ENCODE assay signal across 34 cellular contexts in genomic region chr9:124174385-124174784, GRCh38.
A peak's percentile ranks its signal among the peaks of the same experiment; 100 is the strongest.
DNase-seq lines count a peak whose midpoint lies in the region; ATAC-seq and TF ChIP-seq lines count a peak whose summit lies in the region.
"Had no signal": no experiment of that assay in that cellular context is flagged by ENCODE, and none has a peak within 500 bp of the region (broad histone marks: within the 10 kb centered on the region; RNA-seq: fewer than 3 reads in every experiment).

No MANE protein-coding gene starts in this region.

- H4K20me1 ChIP-seq in OCI-LY7 (ENCODE audit: insufficient read depth, low read length) = no peaks in the 10 kb centered on the region

- peak overlapping the region; percentile 43 for H3K4me2 ChIP-seq in OCI-LY7 (ENCODE audit: low read length)
- H3K4me2 ChIP-seq: SK-N-SH had no signal

- no peak overlapping the region for H3K27ac ChIP-seq in OCI-LY7 (ENCODE audit: low read depth, low read length, poor library complexity, severe bottlenecking)
- H3K27ac ChIP-seq: breast epithelium, esophagus squamous epithelium, foreskin keratinocyte, neutrophil, prostate gland, right lobe of liver, stomach, vagina had no signal

- H3K36me3 Mint-ChIP-seq in activated CD4-positive, alpha-beta T cell treated with anti-CD3 and anti-CD28 coated beads, Interleukin-2, amount 10 ng/mL, durations not matched to agents 24 days and 14 days (ENCODE audit: low read depth) = peaks cover 2% of the 10 kb centered on the region
- H3K36me3 Mint-ChIP-seq in IgD-negative memory B cell = no peaks in the 10 kb centered on the region
- H3K36me3 Mint-ChIP-seq in stimulated activated memory B cell treated with anti-CD40 and anti-IgM and Interleukin-4, amounts not matched to agents 10 μg/mL and 1 μg/mL and 100 μg/mL, for 72 hours = peaks cover 6% of the 10 kb centered on the region

- no peak for ATAC-seq in stimulated activated memory B cell treated with anti-CD40 and anti-IgM and Interleukin-4, amounts not matched to agents 10 μg/mL and 1 μg/mL and 100 μg/mL, for 72 hours
- no peak for ATAC-seq in GM18502 (IDR thresholded peaks at IDR 0.05; ENCODE audit: poor library complexity, unreplicated experiment)
- ATAC-seq: foreskin keratinocyte; naive thymus-derived CD4-positive, alpha-beta T cell; right lobe of liver had no signal

- DNase-seq in activated CD4-positive, alpha-beta T cell treated with anti-CD3 and anti-CD28 coated beads, Interleukin-2, amount 10 ng/mL, durations not matched to agents 24 days and 14 days = peak; percentile 8
- no peak for DNase-seq in activated CD4-positive, alpha-beta T cell treated with anti-CD3 and anti-CD28 coated beads, Interleukin-2, amount 50 U/mL, for 48 hours
- DNase-seq in OCI-LY7 (ENCODE audit: low spot score) (no peak), DMS79 (lab: John Stamatoyannopoulos, UW) (no peak), mesenteric fat pad (ENCODE audit: low spot score) (no peak)
- DNase-seq: activated CD4-positive, alpha-beta T cell treated with anti-CD3 and anti-CD28 coated beads for 1 hour; activated T-cell treated with anti-CD3 and anti-CD28 coated beads for 4 hours; anterior cingulate cortex; CD8-positive, alpha-beta memory T cell; DMS153; esophagus squamous epithelium; foreskin keratinocyte; head of caudate nucleus; islet precursor cell; midbrain; naive thymus-derived CD4-positive, alpha-beta T cell; NCI-H1417; NCI-H345; NCI-H69; OCI-M1; right lobe of liver; SK-N-SH; stimulated activated CD8-positive, alpha-beta memory T cell treated with anti-CD3 and anti-CD28 coated beads, Interleukin-4, amount 100 ng/mL, for 48 hours; stomach; T-helper 2 cell had no signal

- no peaks in the 10 kb centered on the region for H3K9me2 ChIP-seq in OCI-LY7 (ENCODE audit: insufficient read depth, low read length)
- H3K9me2 ChIP-seq: SK-N-SH had no signal

- BruUV-seq in OCI-LY7 (replicated peaks; lab: Mats Ljungman, UMichigan) = no TSS peak

- POLR2A ChIA-PET in OCI-LY7 (lab: Charles Lee) = interaction anchor here (0.8 to 1.0 kb wide), 3 partner anchors 9 to 25 kb away, joined by 3 to 4 read pairs (median 4); no protein-coding TSS in a partner anchor

- no peak overlapping the region for H3K4me3 Mint-ChIP-seq in activated CD4-positive, alpha-beta T cell treated with anti-CD3 and anti-CD28 coated beads, Interleukin-2, amount 10 ng/mL, durations not matched to agents 24 days and 14 days
- peak overlapping the region; percentile 37 to 95 (median 68) for H3K4me3 Mint-ChIP-seq in IgD-negative memory B cell
- no peak overlapping the region for H3K4me3 Mint-ChIP-seq in stimulated activated memory B cell treated with anti-CD40 and anti-IgM and Interleukin-4, amounts not matched to agents 10 μg/mL and 1 μg/mL and 100 μg/mL, for 72 hours
- H3K4me3 Mint-ChIP-seq: activated naive CD4-positive, alpha-beta T cell treated with anti-CD3 and anti-CD28 coated beads, Interleukin-2, amount 50 U/mL, for 24 hours; CD8-positive, alpha-beta memory T cell; naive thymus-derived CD4-positive, alpha-beta T cell had no signal

- peaks cover 22% of the 10 kb centered on the region for H3K4me1 Mint-ChIP-seq in activated CD4-positive, alpha-beta T cell treated with anti-CD3 and anti-CD28 coated beads, Interleukin-2, amount 10 ng/mL, durations not matched to agents 24 days and 14 days
- peaks cover 29 to 37% (median 35%) of the 10 kb centered on the region in 3 donors for H3K4me1 Mint-ChIP-seq in IgD-negative memory B cell
- peaks cover 17% of the 10 kb centered on the region for H3K4me1 Mint-ChIP-seq in stimulated activated memory B cell treated with anti-CD40 and anti-IgM and Interleukin-4, amounts not matched to agents 10 μg/mL and 1 μg/mL and 100 μg/mL, for 72 hours

- CTCF ChIA-PET in OCI-LY7 (lab: Charles Lee; ENCODE audit: unreplicated experiment) = no interaction called here

- peaks cover 11% of the 10 kb centered on the region for H3K27me3 Mint-ChIP-seq in activated CD4-positive, alpha-beta T cell treated with anti-CD3 and anti-CD28 coated beads, Interleukin-2, amount 10 ng/mL, durations not matched to agents 24 days and 14 days
- H3K27me3 Mint-ChIP-seq in IgD-negative memory B cell = no peaks in the 10 kb centered on the region
- H3K27me3 Mint-ChIP-seq in stimulated activated memory B cell treated with anti-CD40 and anti-IgM and Interleukin-4, amounts not matched to agents 10 μg/mL and 1 μg/mL and 100 μg/mL, for 72 hours = no peaks in the 10 kb centered on the region

- intact Hi-C loops in activated CD4-positive, alpha-beta T cell treated with anti-CD3 and anti-CD28 coated beads, Interleukin-2, amount 10 ng/mL, durations not matched to agents 24 days and 14 days (cut with micrococcal nuclease) = no loop called here
- intact Hi-C loops in OCI-LY7 (cut with micrococcal nuclease; ENCODE audit: unreplicated experiment) = no loop called here

- peaks cover 9% of the 10 kb centered on the region; the same call in 1 of the 2 replicates for H3K9me3 ChIP-seq in OCI-LY7 (ENCODE audit: low read length)
- H3K9me3 ChIP-seq: esophagus squamous epithelium, neutrophil, prostate gland, right lobe of liver, vagina had no signal

- H3K4me3 ChIP-seq in OCI-LY7 (ENCODE audit: low read depth, low read length, poor library complexity, severe bottlenecking) = no peak overlapping the region
- H3K4me3 ChIP-seq: breast epithelium, esophagus squamous epithelium, prostate gland, right lobe of liver, stomach, vagina had no signal

- no peaks in the 10 kb centered on the region for H3K79me2 ChIP-seq in OCI-LY7 (ENCODE audit: insufficient read depth, low read depth, low read length)

- H3K36me3 ChIP-seq in OCI-LY7 (ENCODE audit: insufficient read depth, low read length) = no peaks in the 10 kb centered on the region
- H3K36me3 ChIP-seq: breast epithelium, esophagus squamous epithelium, neutrophil, prostate gland, right lobe of liver, stomach, vagina had no signal

- TF ChIP-seq CTCF in OCI-LY7 (conservative IDR thresholded peaks at IDR 0.05; ENCODE audit: low read length) = no peak

- peak overlapping the region; percentile 65; the same call in 1 of the 2 replicates for H2AFZ ChIP-seq in OCI-LY7 (ENCODE audit: low read length)

- H3K4me1 ChIP-seq in OCI-LY7 (ENCODE audit: insufficient read depth, low read length, poor library complexity, severe bottlenecking) = peaks cover 25% of the 10 kb centered on the region
- H3K4me1 ChIP-seq: breast epithelium, esophagus squamous epithelium, foreskin keratinocyte, prostate gland, right lobe of liver, stomach, vagina had no signal

- H3K9me3 Mint-ChIP-seq in activated CD4-positive, alpha-beta T cell treated with anti-CD3 and anti-CD28 coated beads, Interleukin-2, amount 10 ng/mL, durations not matched to agents 24 days and 14 days = peaks cover 6% of the 10 kb centered on the region
- H3K9me3 Mint-ChIP-seq in IgD-negative memory B cell = no peaks in the 10 kb centered on the region
- H3K9me3 Mint-ChIP-seq in stimulated activated memory B cell treated with anti-CD40 and anti-IgM and Interleukin-4, amounts not matched to agents 10 μg/mL and 1 μg/mL and 100 μg/mL, for 72 hours = peaks cover 4% of the 10 kb centered on the region

- H3K27ac Mint-ChIP-seq in activated CD4-positive, alpha-beta T cell treated with anti-CD3 and anti-CD28 coated beads, Interleukin-2, amount 10 ng/mL, durations not matched to agents 24 days and 14 days = no peak overlapping the region
- H3K27ac Mint-ChIP-seq in IgD-negative memory B cell = peak overlapping the region; percentile 11 to 51 (median 50)
- H3K27ac Mint-ChIP-seq in stimulated activated memory B cell treated with anti-CD40 and anti-IgM and Interleukin-4, amounts not matched to agents 10 μg/mL and 1 μg/mL and 100 μg/mL, for 72 hours = peak overlapping the region; percentile 51
- H3K27ac Mint-ChIP-seq: activated naive CD4-positive, alpha-beta T cell treated with anti-CD3 and anti-CD28 coated beads, Interleukin-2, amount 50 U/mL, for 24 hours; activated T-helper 2 cell treated with anti-CD3 and anti-CD28 coated beads, Interferon-gamma antibody, Interleukin-2, Interleukin-4, amounts not matched to agents 10 μg/mL and 5 μg/mL and 100 μg/mL, durations not matched to agents 14 hours and 24 hours and 36 hours had no signal

Comparison
In these comparisons a context has a peak if more than half of its experiments do, and no peak if none do; other contexts are left out.
1. H3K4me3 Mint-ChIP-seq: peak in IgD-negative memory B cell (4 of 4); none in activated CD4-positive, alpha-beta T cell treated with anti-CD3 and anti-CD28 coated beads, Interleukin-2, amount 10 ng/mL, durations not matched to agents 24 days and 14 days (single experiment) and stimulated activated memory B cell treated with anti-CD40 and anti-IgM and Interleukin-4, amounts not matched to agents 10 μg/mL and 1 μg/mL and 100 μg/mL, for 72 hours (single experiment).